7 cellular contexts compared by ENCODE assay signal in the genomic region with DNA sequence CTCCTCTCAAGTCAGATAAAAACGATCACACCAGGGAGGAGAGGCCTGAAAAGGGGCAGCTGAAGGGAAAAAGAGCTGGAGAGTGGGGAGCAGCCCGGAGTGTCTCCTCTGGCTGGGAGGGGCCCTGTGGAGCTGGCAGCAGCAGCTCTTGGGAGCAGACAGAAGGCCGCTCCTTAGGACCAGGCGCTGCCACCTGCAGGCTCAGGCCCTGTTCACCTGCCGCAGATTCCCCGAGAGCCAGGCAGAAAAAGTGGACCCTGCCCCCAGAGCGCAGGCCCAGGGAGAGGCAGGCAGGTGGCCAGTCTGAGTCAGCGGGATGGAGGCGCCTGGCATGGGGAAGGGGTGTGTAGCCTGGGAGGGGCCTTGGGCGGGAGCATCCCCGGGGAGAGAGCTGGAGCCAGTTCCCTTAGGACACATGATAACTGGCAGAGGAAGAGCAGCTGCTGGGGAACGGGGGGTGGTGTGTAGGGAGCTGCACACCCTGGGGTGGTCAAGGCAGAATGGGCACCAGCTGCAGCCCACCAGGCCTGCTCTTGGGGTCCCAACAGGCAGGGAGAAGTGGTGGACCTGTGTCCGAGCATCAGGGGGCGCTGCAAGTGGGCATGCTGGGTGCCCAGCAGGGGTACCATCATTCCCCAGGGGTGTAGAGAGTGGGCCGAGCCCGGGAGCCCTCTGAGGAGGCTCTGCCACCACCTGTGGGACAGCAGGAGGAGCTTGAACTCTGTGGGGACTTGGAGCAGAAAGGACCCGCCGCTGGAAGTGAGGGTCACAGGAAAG.
DNase-seq lines count a peak whose midpoint lies in the region; ATAC-seq and TF ChIP-seq lines count a peak whose summit lies in the region.

No MANE protein-coding gene starts in this region.

- H2AFZ ChIP-seq in MM.1S (ENCODE audit: low read length): no peak overlapping the region

- no peak overlapping the region for H3K4me2 ChIP-seq in MM.1S (ENCODE audit: low read depth, low read length)

- H3K36me3 ChIP-seq in SJCRH30 (no peaks in the 10 kb centered on the region), thymus (ENCODE audit: control insufficient read depth, insufficient read depth) (no peaks in the 10 kb centered on the region), MM.1S (replicated peaks; ENCODE audit: insufficient read depth, low read length) (no peaks in the 10 kb centered on the region)

- H3K9me3 ChIP-seq in SJCRH30 (replicated peaks): no peaks in the 10 kb centered on the region
- no peaks in the 10 kb centered on the region for H3K9me3 ChIP-seq in thymus (ENCODE audit: control insufficient read depth)
- no peaks in the 10 kb centered on the region for H3K9me3 ChIP-seq in MM.1S (replicated peaks; ENCODE audit: insufficient read depth, low read length)

- WGBS in thymus: 89% methylated on average over 18 of the region's 18 CpGs

- no peaks in the 10 kb centered on the region for H4K20me1 ChIP-seq in MM.1S (ENCODE audit: insufficient read depth, low read length)

- no peaks in the 10 kb centered on the region for H3K79me2 ChIP-seq in MM.1S (ENCODE audit: low read length)

- no peaks in the 10 kb centered on the region for H3K9me2 ChIP-seq in MM.1S (replicated peaks; ENCODE audit: insufficient read depth, low read length)

- no peak overlapping the region for H3K27ac Mint-ChIP-seq in activated naive CD8-positive, alpha-beta T cell treated with anti-CD3 and anti-CD28 coated beads, Interleukin-2, amount 50 U/mL, for 24 hours

- H3K4me1 Mint-ChIP-seq in activated naive CD8-positive, alpha-beta T cell treated with anti-CD3 and anti-CD28 coated beads, Interleukin-2, amount 50 U/mL, for 24 hours: peaks cover 11% of the 10 kb centered on the region

- no peaks in the 10 kb centered on the region for H3F3A ChIP-seq in MM.1S (ENCODE audit: insufficient read depth, low read length)

- no peak overlapping the region for H3K9ac ChIP-seq in MM.1S (ENCODE audit: low read length)

- H3K9me3 Mint-ChIP-seq in activated naive CD8-positive, alpha-beta T cell treated with anti-CD3 and anti-CD28 coated beads, Interleukin-2, amount 50 U/mL, for 24 hours: no peaks in the 10 kb centered on the region

- DNase-seq in NCI-H1105 (lab: John Stamatoyannopoulos, UW) (peak; percentile 94), SJCRH30 (peak; percentile 72 to 75), islet precursor cell (peak; percentile 82), MM.1S (no peak)
- DNase-seq in activated naive CD8-positive, alpha-beta T cell treated with anti-CD3 and anti-CD28 coated beads, Interleukin-2, amount 50 U/mL, for 24 hours: no peak

- H3K27ac ChIP-seq in SJCRH30: no peak overlapping the region
- peak overlapping the region; percentile 37 for H3K27ac ChIP-seq in thymus (ENCODE audit: low read depth)
- H3K27ac ChIP-seq in MM.1S (ENCODE audit: low read length): no peak overlapping the region

- no peak overlapping the region for H3K4me3 Mint-ChIP-seq in activated naive CD8-positive, alpha-beta T cell treated with anti-CD3 and anti-CD28 coated beads, Interleukin-2, amount 50 U/mL, for 24 hours

- no peaks in the 10 kb centered on the region for H3K36me3 Mint-ChIP-seq in activated naive CD8-positive, alpha-beta T cell treated with anti-CD3 and anti-CD28 coated beads, Interleukin-2, amount 50 U/mL, for 24 hours (ENCODE audit: low read depth)

- peaks cover 60% of the 10 kb centered on the region for H3K4me1 ChIP-seq in SJCRH30
- no peaks in the 10 kb centered on the region for H3K4me1 ChIP-seq in thymus (ENCODE audit: control insufficient read depth, insufficient read depth, low read length)
- no peaks in the 10 kb centered on the region for H3K4me1 ChIP-seq in MM.1S (ENCODE audit: low read length)

- no peak for ATAC-seq in HG03354 (IDR thresholded peaks at IDR 0.05; ENCODE audit: poor library complexity, severe bottlenecking, unreplicated experiment)
- no peak for ATAC-seq in activated naive CD8-positive, alpha-beta T cell treated with anti-CD3 and anti-CD28 coated beads, Interleukin-2, amount 50 U/mL, for 24 hours

- no peak overlapping the region for H3K4me3 ChIP-seq in SJCRH30
- H3K4me3 ChIP-seq in thymus (ENCODE audit: low read length): no peak overlapping the region
- no peak overlapping the region for H3K4me3 ChIP-seq in MM.1S (ENCODE audit: low read length)

- TF ChIP-seq CTCF in MM.1S (IDR thresholded peaks at IDR 0.05; ENCODE audit: low read length): no peak

- H3K27me3 ChIP-seq in SJCRH30: no peaks in the 10 kb centered on the region
- H3K27me3 ChIP-seq in thymus (ENCODE audit: control insufficient read depth, insufficient read depth): no peaks in the 10 kb centered on the region
- peaks cover 2% of the 10 kb centered on the region; the same call in 1 of the 2 replicates for H3K27me3 ChIP-seq in MM.1S (replicated peaks; ENCODE audit: insufficient read depth, low read length)

- H3K27me3 Mint-ChIP-seq in activated naive CD8-positive, alpha-beta T cell treated with anti-CD3 and anti-CD28 coated beads, Interleukin-2, amount 50 U/mL, for 24 hours: no peaks in the 10 kb centered on the region

Comparison
In these comparisons a context has a peak if more than half of its experiments do, and no peak if none do; other contexts are left out.
1. DNase-seq: peak in NCI-H1105 (single experiment), SJCRH30 (2 of 2) and islet precursor cell (single experiment); none in MM.1S (single experiment) and activated naive CD8-positive, alpha-beta T cell treated with anti-CD3 and anti-CD28 coated beads, Interleukin-2, amount 50 U/mL, for 24 hours (single experiment).